1 cellular context compared by ENCODE assay signal in the genomic region with DNA sequence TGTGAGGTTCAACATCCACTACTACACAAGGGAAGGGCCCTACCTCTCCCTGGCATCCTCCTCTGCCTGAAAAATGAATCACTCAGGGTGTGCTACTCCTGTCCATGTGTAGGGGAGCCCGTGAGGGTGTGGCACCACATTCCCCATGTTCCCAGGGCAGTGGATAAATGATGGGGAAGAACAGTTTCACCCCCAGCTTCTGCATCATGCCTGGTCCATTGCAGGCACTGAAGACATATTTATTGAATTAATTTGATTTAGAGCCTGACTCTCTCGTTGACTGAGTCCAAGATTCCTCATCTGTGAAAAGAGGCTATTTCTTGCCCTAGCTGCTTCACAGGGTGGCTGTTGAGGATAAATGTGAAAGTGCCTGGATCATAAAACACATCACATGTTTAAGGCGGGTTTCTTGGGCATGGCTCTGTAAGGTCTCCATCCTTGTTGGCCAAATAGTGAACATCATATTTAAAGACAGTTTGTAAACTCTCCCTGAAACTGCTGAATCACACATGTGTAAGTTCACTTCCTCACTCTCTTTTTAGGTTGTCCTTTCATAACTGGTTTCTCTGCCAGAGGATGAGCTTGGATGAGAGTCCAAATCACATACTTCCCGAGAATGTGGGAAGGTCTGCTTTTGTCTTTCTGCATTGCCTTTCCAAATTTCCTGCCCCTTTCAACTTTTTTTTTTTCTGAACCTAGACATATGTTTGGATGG.
TF ChIP-seq lines count a peak whose summit lies in the region.

No MANE protein-coding gene starts in this region.

TF ChIP-seq in WTC11, 78 proteins besides CTCF, POLR2A, EP300 and RAD21 (continued from another document):
- no peak for TF ChIP-seq ARID4B (CRISPR knock-in tag; IDR thresholded peaks at IDR 0.05; ENCODE audit: borderline replicate concordance)
TF ChIP-seq in WTC11: peak in this region for 0.
